In the genomic region with DNA sequence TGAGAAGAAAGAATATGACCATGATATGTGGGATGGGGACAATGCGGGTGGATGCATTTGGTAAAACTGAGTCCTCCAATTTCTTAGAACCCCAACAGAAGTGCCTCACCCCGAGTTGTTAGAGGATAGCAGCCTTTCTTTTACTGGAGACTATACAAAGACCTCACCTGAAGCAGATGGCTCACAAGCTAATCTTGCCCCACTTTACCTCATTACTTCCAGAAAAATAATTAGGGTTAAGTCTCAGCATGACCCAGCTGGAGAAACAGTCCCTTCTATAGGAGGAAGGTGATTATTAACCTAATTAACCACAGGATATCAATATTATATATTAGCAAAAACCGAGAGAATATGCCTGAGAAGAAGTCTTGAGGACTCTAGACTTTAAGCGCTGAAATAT, we compare ENCODE assay signal across 1 cellular context.
TF ChIP-seq lines count a peak whose summit lies in the region.

No MANE protein-coding gene starts in this region.

TF ChIP-seq in GM23338, 12 proteins besides CTCF, POLR2A, EP300 and RAD21 (continued from another document):
- TF ChIP-seq, protein P1, sequence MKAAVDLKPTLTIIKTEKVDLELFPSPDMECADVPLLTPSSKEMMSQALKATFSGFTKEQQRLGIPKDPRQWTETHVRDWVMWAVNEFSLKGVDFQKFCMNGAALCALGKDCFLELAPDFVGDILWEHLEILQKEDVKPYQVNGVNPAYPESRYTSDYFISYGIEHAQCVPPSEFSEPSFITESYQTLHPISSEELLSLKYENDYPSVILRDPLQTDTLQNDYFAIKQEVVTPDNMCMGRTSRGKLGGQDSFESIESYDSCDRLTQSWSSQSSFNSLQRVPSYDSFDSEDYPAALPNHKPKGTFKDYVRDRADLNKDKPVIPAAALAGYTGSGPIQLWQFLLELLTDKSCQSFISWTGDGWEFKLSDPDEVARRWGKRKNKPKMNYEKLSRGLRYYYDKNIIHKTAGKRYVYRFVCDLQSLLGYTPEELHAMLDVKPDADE (IDR thresholded peaks at IDR 0.05): no peak
- no peak for TF ChIP-seq JUNB (IDR thresholded peaks at IDR 0.05; ENCODE audit: unreplicated experiment)
- no peak for TF ChIP-seq EZH2 (IDR thresholded peaks at IDR 0.05; ENCODE audit: low read depth, unreplicated experiment)
- no peak for TF ChIP-seq EZH2phosphoT487 (IDR thresholded peaks at IDR 0.05; ENCODE audit: unreplicated experiment)
- TF ChIP-seq ZNF114 (CRISPR knock-in tag; IDR thresholded peaks at IDR 0.05): no peak
- no peak for TF ChIP-seq CREB1 (CRISPR knock-in tag; IDR thresholded peaks at IDR 0.05; ENCODE audit: low read depth)
- TF ChIP-seq POLR2AphosphoS5 (IDR thresholded peaks at IDR 0.05; ENCODE audit: low read depth): no peak
